Comparison of ENCODE assay signal across 25 cellular contexts in genomic region chr13:25660996-25661395, GRCh38.
DNase-seq lines count a peak whose midpoint lies in the region; FAIRE-seq and TF ChIP-seq lines count a peak whose summit lies in the region.
"Had no signal": no experiment of that assay in that cellular context is flagged by ENCODE, and none has a peak within 500 bp of the region (broad histone marks: within the 10 kb centered on the region; RNA-seq: fewer than 3 reads in every experiment).

No MANE protein-coding gene starts in this region.

- no peak for TF ChIP-seq EP300 in H1 (IDR thresholded peaks at IDR 0.05; ENCODE audit: borderline replicate concordance in 1 of 2, low read depth in 2 of 2, low read length in 2 of 2)

- TF ChIP-seq CTCF in VCaP (conservative IDR thresholded peaks at IDR 0.05) (no peak), H1 (IDR thresholded peaks at IDR 0.05; ENCODE audit: control extremely low read depth in 1 of 3, insufficient read depth in 1 of 3, low read depth in 1 of 3, low read length in 3 of 3) (no peak), coronary artery (IDR thresholded peaks at IDR 0.05) (no peak)

- no peak overlapping the region for H2BK12ac ChIP-seq in H1 (ENCODE audit: low read depth, low read length)

- H3K9me3 ChIP-seq in H1 (ENCODE audit: insufficient read depth in 2 of 2, low read depth in 1 of 2, low read length in 1 of 2), result no peaks in the 10 kb centered on the region
- H3K9me3 ChIP-seq: A549; BE2C; BLaER1 treated with 17β-estradiol and CSF1 and Interleukin-3, amounts not matched to agents 10 nM and 100 nM; HAP-1 had no signal

- 79% methylated on average over 5 of the region's 5 CpGs; no CpG with 5 or more reads in 1 of the 2 experiments for WGBS in H1 (ENCODE audit: extremely low coverage in 1 of 2, insufficient coverage in 1 of 2, insufficient read length in 1 of 2, insufficient replicate concordance in 2 of 2, low coverage in 1 of 2, low lambda C conversion rate in 2 of 2, missing lambda C conversion rate in 1 of 2), 2 experiments

- peaks cover 0 to 5% (median 0%) of the 10 kb centered on the region in 4 experiments; a peak in 1 of 7 replicates for H3K4me1 ChIP-seq in H1 (replicated peaks in 1 of 4; ENCODE audit: control insufficient read depth in 3 of 4, insufficient read depth in 4 of 4, low read length in 3 of 4)
- H3K4me1 ChIP-seq: A549; BE2C; BLaER1 treated with 17β-estradiol and CSF1 and Interleukin-3, amounts not matched to agents 10 nM and 100 nM; HAP-1 had no signal

- no peak overlapping the region for H3K23ac ChIP-seq in H1 (ENCODE audit: insufficient read length)

- CTCF ChIA-PET in H1 (lab: Charles Lee; ENCODE audit: partially characterized antibody), result interaction anchor here (0.8 to 2.3 kb wide), 4 partner anchors 10 to 86 kb away, joined by 3 to 6 read pairs (median 4); no protein-coding TSS in a partner anchor

- H3K4me2 ChIP-seq in H1 (ENCODE audit: insufficient read depth in 1 of 2, low read depth in 2 of 2, low read length in 2 of 2), result no peak overlapping the region
- H3K4me2 ChIP-seq: A549; BLaER1 treated with 17β-estradiol and CSF1 and Interleukin-3, amounts not matched to agents 10 nM and 100 nM had no signal

- H2BK20ac ChIP-seq in H1 (ENCODE audit: low read length), result 0 out of 2 replicates have a peak overlapping the region, but pooled peaks have one; percentile 13

- peak overlapping the region; percentile 77; the same call in 1 of the 2 replicates for H3K27ac ChIP-seq in VCaP
- no peak overlapping the region for H3K27ac ChIP-seq in H1 (ENCODE audit: low read depth, low read length)
- H3K27ac ChIP-seq in coronary artery, result no peak overlapping the region
- H3K27ac ChIP-seq: A549; BLaER1 treated with 17β-estradiol and CSF1 and Interleukin-3, amounts not matched to agents 10 nM and 100 nM; GM23248 had no signal

- H2BK15ac ChIP-seq in H1 (ENCODE audit: low read length), result no peak overlapping the region

- H4K8ac ChIP-seq in H1 (ENCODE audit: extremely low read depth, insufficient read depth, low read length), result no peak overlapping the region

- no peak overlapping the region for H2AK5ac ChIP-seq in H1 (ENCODE audit: low read depth, low read length)

- H2AFZ ChIP-seq in H1 (ENCODE audit: low read length), result no peak overlapping the region
- H2AFZ ChIP-seq: GM23248 had no signal

- H2BK120ac ChIP-seq in H1 (replicated peaks; ENCODE audit: low read depth, low read length), result no peak overlapping the region

- no peak overlapping the region for H3K4ac ChIP-seq in H1 (replicated peaks; ENCODE audit: insufficient read length, low read depth, low read length)

- no peak for FAIRE-seq in H1 (lab: Jason Lieb, UNC)
- FAIRE-seq: A549, D721Med, GM12878, GM19239, H54 had no signal

- no peak overlapping the region for H3K56ac ChIP-seq in H1 (replicated peaks; ENCODE audit: insufficient read length, low read depth, low read length)

- TF ChIP-seq RAD21 in H1 (IDR thresholded peaks at IDR 0.05 in 1 of 2, conservative IDR thresholded peaks at IDR 0.05 in 1 of 2; ENCODE audit: low read depth in 2 of 2, low read length in 2 of 2), result no peak

- no peaks in the 10 kb centered on the region for H3K79me2 ChIP-seq in H1 (ENCODE audit: control insufficient read depth in 1 of 2, insufficient read depth in 2 of 2, low read length in 2 of 2)

- H4K20me1 ChIP-seq in H1 (replicated peaks in 1 of 2; ENCODE audit: control insufficient read depth in 1 of 2, insufficient read depth in 2 of 2, low read length in 2 of 2), result peaks cover 0 to 2% of the 10 kb centered on the region in 2 experiments
- H4K20me1 ChIP-seq: BLaER1 treated with 17β-estradiol and CSF1 and Interleukin-3, amounts not matched to agents 10 nM and 100 nM had no signal

- no peaks in the 10 kb centered on the region for H3K23me2 ChIP-seq in H1 (ENCODE audit: low read depth, low read length)

- H3K36me3 ChIP-seq in H1 (ENCODE audit: control insufficient read depth in 2 of 4, insufficient read depth in 4 of 4, low read length in 3 of 4), result no peaks in the 10 kb centered on the region
- H3K36me3 ChIP-seq: BE2C; BLaER1 treated with 17β-estradiol and CSF1 and Interleukin-3, amounts not matched to agents 10 nM and 100 nM; HAP-1 had no signal

- H3K27me3 ChIP-seq in H1 (replicated peaks in 1 of 4; ENCODE audit: control insufficient read depth in 3 of 4, extremely low read depth in 1 of 4, insufficient read depth in 3 of 4, low read length in 3 of 4), result no peaks in the 10 kb centered on the region
- H3K27me3 ChIP-seq: BE2C; BLaER1 treated with 17β-estradiol and CSF1 and Interleukin-3, amounts not matched to agents 10 nM and 100 nM had no signal

- no peak overlapping the region for H3K18ac ChIP-seq in H1 (ENCODE audit: extremely low read depth, low read length)

- H3K14ac ChIP-seq in H1 (ENCODE audit: insufficient read length), result no peak overlapping the region

- no peak for TF ChIP-seq POLR2A in H1 (IDR thresholded peaks at IDR 0.05; ENCODE audit: control extremely low read depth in 1 of 2, low read depth in 2 of 2, low read length in 2 of 2)

- H3K9ac ChIP-seq in H1 (replicated peaks in 1 of 4; ENCODE audit: extremely low read depth in 1 of 4, low read depth in 3 of 4, low read length in 3 of 4), result no peak overlapping the region
- H3K9ac ChIP-seq: BLaER1 treated with 17β-estradiol and CSF1 and Interleukin-3, amounts not matched to agents 10 nM and 100 nM; GM23248 had no signal

- no peak overlapping the region for H2BK5ac ChIP-seq in H1 (ENCODE audit: low read depth, low read length)

- DNase-seq in NCI-H2171 treated with DMSO at 0.1 percent for 48 hours (lab: John Stamatoyannopoulos, UW) (peak; percentile 35), NCI-H2171 (lab: John Stamatoyannopoulos, UW) (no peak), G401 (ENCODE audit: low spot score) (peak; percentile 65), H1 (ENCODE audit: low read depth in 1 of 2, low spot score in 2 of 2) (no peak), NCI-H2196 treated with DMSO at 0.1 percent for 48 hours (lab: John Stamatoyannopoulos, UW; ENCODE audit: unreplicated experiment) (no peak), coronary artery (ENCODE audit: low spot score) (no peak)
- DNase-seq: 8988T; ACHN; AML-193; BE2C; CD4-positive, alpha-beta T cell; CD8-positive, alpha-beta memory T cell; DMS153; DND-41; GDM1; GM23248; HFFc6 had no signal

- no peak overlapping the region for H4K5ac ChIP-seq in H1 (ENCODE audit: insufficient read length, low read depth, low read length)

- no peaks in the 10 kb centered on the region for H3K79me1 ChIP-seq in H1 (ENCODE audit: low read depth, low read length)

- no peak overlapping the region for H3K4me3 ChIP-seq in H1 (ENCODE audit: extremely low read depth in 1 of 4, insufficient read depth in 2 of 4, low read depth in 3 of 4, low read length in 4 of 4)
- no peak overlapping the region for H3K4me3 ChIP-seq in coronary artery
- H3K4me3 ChIP-seq: A549; BLaER1 treated with 17β-estradiol and CSF1 and Interleukin-3, amounts not matched to agents 10 nM and 100 nM; GM12878; GM23248; HAP-1 had no signal

- H4K91ac ChIP-seq in H1 (replicated peaks; ENCODE audit: insufficient read length, low read length), result no peak overlapping the region

- POLR2A ChIA-PET in H1 (lab: Charles Lee; ENCODE audit: partially characterized antibody), result interaction anchor here (0.6 kb wide), 1 partner anchor 272 kb away, joined by 3 read pairs; no protein-coding TSS in a partner anchor

- in situ Hi-C loops in G401 (cut with HindIII; ENCODE audit: low sequenced_read_pairs), result no loop called here

TF ChIP-seq in H1, 55 proteins besides CTCF, POLR2A, EP300 and RAD21:
- TF ChIP-seq BACH1 (IDR thresholded peaks at IDR 0.05; ENCODE audit: low read length) (no peak), BCL11A (IDR thresholded peaks at IDR 0.05; ENCODE audit: low read depth in 2 of 2, low read length in 2 of 2) (no peak), CBX8 (IDR thresholded peaks at IDR 0.05; ENCODE audit: borderline replicate concordance, low read depth, low read length) (no peak), ATF3 (IDR thresholded peaks at IDR 0.05; ENCODE audit: insufficient read depth, low read depth, low read length) (no peak), ASH2L (IDR thresholded peaks at IDR 0.05; ENCODE audit: low read length) (no peak), MAX (IDR thresholded peaks at IDR 0.05) (no peak)

Comparison
In these comparisons a context has a peak if more than half of its experiments do, and no peak if none do; other contexts are left out.
1. DNase-seq: peak in NCI-H2171 treated with DMSO at 0.1 percent for 48 hours (single experiment) and G401 (single experiment); none in NCI-H2171 (single experiment), H1 (0 of 2), NCI-H2196 treated with DMSO at 0.1 percent for 48 hours (single experiment) and coronary artery (single experiment).